ENCODE assay signal across 9 cellular contexts in genomic region chr6:149716181-149716580, GRCh38. TPM values are rescaled to one million over a fixed set of nuclear protein-coding genes. Genes with fewer than 3 reads are reported as not detected.
DNase-seq lines count a peak whose midpoint lies in the region; ATAC-seq, FAIRE-seq and TF ChIP-seq lines count a peak whose summit lies in the region.
"Had no signal": no experiment of that assay in that cellular context is flagged by ENCODE, and none has a peak within 500 bp of the region (broad histone marks: within the 10 kb centered on the region; RNA-seq: fewer than 3 reads in every experiment).

No MANE protein-coding gene starts in this region.

- FAIRE-seq in H1 (lab: Jason Lieb, UNC): no peak

- H3K79me1 ChIP-seq in H1 (ENCODE audit: low read depth, low read length): peaks cover 2% of the 10 kb centered on the region; the same call in 1 of the 2 replicates

- CTCF ChIA-PET in Caco-2 (lab: Charles Lee): no interaction called here
- CTCF ChIA-PET in H1 (lab: Charles Lee; ENCODE audit: partially characterized antibody): no interaction called here

- no peak overlapping the region for H3K18ac ChIP-seq in H1 (ENCODE audit: extremely low read depth, low read length)

- H4K20me1 ChIP-seq in H1 (replicated peaks in 1 of 2; ENCODE audit: control insufficient read depth in 1 of 2, insufficient read depth in 2 of 2, low read length in 2 of 2): peaks cover 0 to 7% of the 10 kb centered on the region in 2 experiments

- peaks cover 7% of the 10 kb centered on the region for H3K4me1 Mint-ChIP-seq in Caco-2 (ENCODE audit: low read depth, unreplicated experiment)
- peaks cover 27% of the 10 kb centered on the region for H3K4me1 Mint-ChIP-seq in osteocyte (ENCODE audit: unreplicated experiment)

- H3K56ac ChIP-seq in H1 (replicated peaks; ENCODE audit: insufficient read length, low read depth, low read length): no peak overlapping the region

- H3K23ac ChIP-seq in H1 (ENCODE audit: insufficient read length): no peak overlapping the region

- H3K4ac ChIP-seq in H1 (replicated peaks; ENCODE audit: insufficient read length, low read depth, low read length): no peak overlapping the region

- H3K27me3 ChIP-seq in Caco-2 (replicated peaks; ENCODE audit: control insufficient read depth, insufficient read depth, low read length) (no peaks in the 10 kb centered on the region), NT2/D1 (ENCODE audit: insufficient read depth, insufficient read length) (no peaks in the 10 kb centered on the region), H1 (replicated peaks in 1 of 4; ENCODE audit: control insufficient read depth in 3 of 4, extremely low read depth in 1 of 4, insufficient read depth in 3 of 4, low read length in 3 of 4) (no peaks in the 10 kb centered on the region)

- TF ChIP-seq EP300 in H1 (IDR thresholded peaks at IDR 0.05; ENCODE audit: borderline replicate concordance in 1 of 2, low read depth in 2 of 2, low read length in 2 of 2): no peak

- no peaks in the 10 kb centered on the region for H3K9me3 ChIP-seq in Caco-2
- no peaks in the 10 kb centered on the region for H3K9me3 ChIP-seq in NT2/D1 (ENCODE audit: insufficient read depth, low read length)
- no peaks in the 10 kb centered on the region for H3K9me3 ChIP-seq in H1 (ENCODE audit: insufficient read depth in 2 of 2, low read depth in 1 of 2, low read length in 1 of 2)

- H3K27ac Mint-ChIP-seq in Caco-2 (ENCODE audit: unreplicated experiment): no peak overlapping the region
- peak overlapping the region; percentile 99 for H3K27ac Mint-ChIP-seq in osteocyte (ENCODE audit: unreplicated experiment)

- H2AFZ ChIP-seq in H1 (ENCODE audit: low read length): no peak overlapping the region

- TF ChIP-seq CTCF in Caco-2 (IDR thresholded peaks at IDR 0.05; ENCODE audit: insufficient read depth in 1 of 2, low read depth in 1 of 2, low read length in 1 of 2, severe bottlenecking in 1 of 2, unreplicated experiment in 1 of 2): no peak
- no peak for TF ChIP-seq CTCF in H1 (IDR thresholded peaks at IDR 0.05; ENCODE audit: control extremely low read depth in 1 of 3, insufficient read depth in 1 of 3, low read depth in 1 of 3, low read length in 3 of 3)
- TF ChIP-seq CTCF in osteocyte (IDR thresholded peaks at IDR 0.05): no peak

- no peak overlapping the region for H2AK5ac ChIP-seq in H1 (ENCODE audit: low read depth, low read length)

- no peak overlapping the region for H2BK15ac ChIP-seq in H1 (ENCODE audit: low read length)

- H4K8ac ChIP-seq in H1 (ENCODE audit: extremely low read depth, insufficient read depth, low read length): no peak overlapping the region

- H3K4me1 ChIP-seq in Caco-2: peaks cover 8% of the 10 kb centered on the region
- H3K4me1 ChIP-seq in NT2/D1 (ENCODE audit: insufficient read depth, insufficient read length): no peaks in the 10 kb centered on the region
- peaks cover 0 to 4% (median 2%) of the 10 kb centered on the region in 4 experiments; a peak in 3 of 7 replicates for H3K4me1 ChIP-seq in H1 (replicated peaks in 1 of 4; ENCODE audit: control insufficient read depth in 3 of 4, insufficient read depth in 4 of 4, low read length in 3 of 4)

- H3K23me2 ChIP-seq in H1 (ENCODE audit: low read depth, low read length): peaks cover 4% of the 10 kb centered on the region; the same call in 1 of the 2 replicates

- DNase-seq in Caco-2 (no peak), NT2/D1 (ENCODE audit: low read depth, low spot score) (no peak), H1 (ENCODE audit: low read depth in 1 of 2, low spot score in 2 of 2) (no peak), osteocyte (ENCODE audit: extremely low spot score, unreplicated experiment) (no peak), NCI-H510A treated with DMSO at 0.1 percent for 48 hours (lab: John Stamatoyannopoulos, UW) (no peak), epidermal melanocyte (ENCODE audit: insufficient read length, low spot score) (no peak)
- no peak for DNase-seq in stimulated activated naive CD4-positive, alpha-beta T cell treated with Interleukin-2 at 50 U/mL for 16 hours (lab: John Stamatoyannopoulos, UW)

- H3K36me3 ChIP-seq in Caco-2 (ENCODE audit: control insufficient read depth, insufficient read depth, low read length): no peaks in the 10 kb centered on the region
- peaks cover 14% of the 10 kb centered on the region for H3K36me3 ChIP-seq in NT2/D1 (ENCODE audit: insufficient read depth, insufficient read length, low read length)
- H3K36me3 ChIP-seq in H1 (ENCODE audit: control insufficient read depth in 2 of 4, insufficient read depth in 4 of 4, low read length in 3 of 4): no peaks in the 10 kb centered on the region

- intact Hi-C loops in Caco-2 (cut with micrococcal nuclease; ENCODE audit: unreplicated experiment): no loop called here

- H2BK20ac ChIP-seq in H1 (ENCODE audit: low read length): no peak overlapping the region

- no peak for ATAC-seq in GM21786 (IDR thresholded peaks at IDR 0.05; ENCODE audit: unreplicated experiment)
- ATAC-seq: left lobe of liver had no signal

- H4K91ac ChIP-seq in H1 (replicated peaks; ENCODE audit: insufficient read length, low read length): no peak overlapping the region

- peak overlapping the region; percentile 90 to 91; a peak in 3 of 4 replicates for H3K4me2 ChIP-seq in H1 (ENCODE audit: insufficient read depth in 1 of 2, low read depth in 2 of 2, low read length in 2 of 2)

- H3K36me3 Mint-ChIP-seq in Caco-2 (ENCODE audit: insufficient read depth, unreplicated experiment): peaks cover 17% of the 10 kb centered on the region
- H3K36me3 Mint-ChIP-seq in osteocyte (ENCODE audit: unreplicated experiment): no peaks in the 10 kb centered on the region

- peak overlapping the region; percentile 94; the same call in 1 of the 2 replicates for H3K4me3 ChIP-seq in Caco-2 (ENCODE audit: low read depth, low read length)
- peak overlapping the region; percentile 82 for H3K4me3 ChIP-seq in NT2/D1 (ENCODE audit: insufficient read length, low read depth)
- peak overlapping the region in 3 of 4 experiments; percentile 1 to 89 (median 83); a peak in 4 of 8 replicates for H3K4me3 ChIP-seq in H1 (ENCODE audit: extremely low read depth in 1 of 4, insufficient read depth in 2 of 4, low read depth in 3 of 4, low read length in 4 of 4)

- no peak for TF ChIP-seq RAD21 in H1 (IDR thresholded peaks at IDR 0.05 in 1 of 2, conservative IDR thresholded peaks at IDR 0.05 in 1 of 2; ENCODE audit: low read depth in 2 of 2, low read length in 2 of 2)

- no TSS peak for BruUV-seq in Caco-2 (replicated peaks; lab: Mats Ljungman, UMichigan)

- H3K27ac ChIP-seq in H1 (ENCODE audit: low read depth, low read length): no peak overlapping the region

- WGBS in H1 (ENCODE audit: extremely low coverage in 1 of 2, insufficient coverage in 1 of 2, insufficient read length in 1 of 2, insufficient replicate concordance in 2 of 2, low coverage in 1 of 2, low lambda C conversion rate in 2 of 2, missing lambda C conversion rate in 1 of 2), 2 experiments: 90% methylated on average over 5 of the region's 5 CpGs; no CpG with 5 or more reads in 1 of the 2 experiments

- peaks cover 7 to 67% of the 10 kb centered on the region in 2 experiments for H3K79me2 ChIP-seq in H1 (ENCODE audit: control insufficient read depth in 1 of 2, insufficient read depth in 2 of 2, low read length in 2 of 2)

- H3K4me3 Mint-ChIP-seq in Caco-2 (ENCODE audit: unreplicated experiment) (peak overlapping the region; percentile 93), osteocyte (ENCODE audit: unreplicated experiment) (peak overlapping the region; percentile 96)

- H2BK5ac ChIP-seq in H1 (ENCODE audit: low read depth, low read length): no peak overlapping the region

- H3K27me3 Mint-ChIP-seq in Caco-2 (ENCODE audit: insufficient read depth, unreplicated experiment): no peaks in the 10 kb centered on the region
- no peaks in the 10 kb centered on the region for H3K27me3 Mint-ChIP-seq in osteocyte (ENCODE audit: unreplicated experiment)

- H2BK12ac ChIP-seq in H1 (ENCODE audit: low read depth, low read length): no peak overlapping the region

- H3K9me3 Mint-ChIP-seq in Caco-2 (ENCODE audit: unreplicated experiment) (no peaks in the 10 kb centered on the region), osteocyte (ENCODE audit: unreplicated experiment) (no peaks in the 10 kb centered on the region)

- no peak overlapping the region for H3K14ac ChIP-seq in H1 (ENCODE audit: insufficient read length)

- H4K5ac ChIP-seq in H1 (ENCODE audit: insufficient read length, low read depth, low read length): no peak overlapping the region

- no peak for TF ChIP-seq POLR2A in H1 (IDR thresholded peaks at IDR 0.05; ENCODE audit: control extremely low read depth in 1 of 2, low read depth in 2 of 2, low read length in 2 of 2)

- H2BK120ac ChIP-seq in H1 (replicated peaks; ENCODE audit: low read depth, low read length): no peak overlapping the region

- H3K9ac ChIP-seq in NT2/D1 (ENCODE audit: insufficient read length, low read depth) (peak overlapping the region; percentile 32), H1 (replicated peaks in 1 of 4; ENCODE audit: extremely low read depth in 1 of 4, low read depth in 3 of 4, low read length in 3 of 4) (no peak overlapping the region)

- POLR2A ChIA-PET in Caco-2 (lab: Charles Lee) (no interaction called here), H1 (lab: Charles Lee; ENCODE audit: partially characterized antibody) (interaction anchor here (2.2 to 2.7 kb wide), 2 partner anchors 21 to 30 kb away, joined by 6 to 18 read pairs; partner anchors contain the start of gene NUP43)

RNA-seq across cellular contexts. Expression of gene LATS1, which starts 1.7 kb away (rescaled TPM):
- total RNA-seq in Caco-2 (2022) (28.7 and 31.3 TPM in 2 replicates), osteocyte (33.8 and 33.9 TPM in 2 replicates)
- total RNA-seq in H1 (2021; fragmentation: NEBNext Ultra II Directional; extraction: Animal tissue kit (Norgen Biotek cat#: 25700)): 20.3 and 21.7 TPM in 2 replicates
- polyA plus RNA-seq in H1 (2011; rRNA removed): 5.9 and 8.9 TPM in 2 replicates
- 6.2 TPM for polyA plus RNA-seq in H1 (2011; cell fraction: cytosol; rRNA removed)
- 10.2 TPM for polyA plus RNA-seq in H1 (2011; cell fraction: nucleus; rRNA removed)
- 6.7 to 9.4 TPM (median 8.9 TPM) in 4 replicates for polyA plus RNA-seq in H1 (2012, experiment 1 of 2)
- polyA plus RNA-seq in H1 (2012, experiment 2 of 2): 0.73 TPM
- polyA plus RNA-seq in H1 (2013, experiment 1 of 2): 9.2 TPM
- 8.6 TPM for polyA plus RNA-seq in H1 (2013, experiment 2 of 2)
- 25.7 and 31.0 TPM in 2 replicates for polyA minus RNA-seq in H1 (2011; rRNA and poly(A)+ RNA removed)
- polyA minus RNA-seq in H1 (2011; cell fraction: cytosol; rRNA and poly(A)+ RNA removed): 14.0 TPM
- 46.0 TPM for polyA minus RNA-seq in H1 (2011; cell fraction: nucleus; rRNA and poly(A)+ RNA removed)

RNA-seq across cellular contexts. Expression of gene NUP43, which starts 30.1 kb away (rescaled TPM):
- 64.2 and 65.2 TPM in 2 replicates for total RNA-seq in Caco-2 (2022)
- 76.9 and 83.4 TPM in 2 replicates for total RNA-seq in H1 (2021; fragmentation: NEBNext Ultra II Directional; extraction: Animal tissue kit (Norgen Biotek cat#: 25700))
- polyA plus RNA-seq in H1 (2011; rRNA removed): 19.6 and 25.2 TPM in 2 replicates
- polyA plus RNA-seq in H1 (2011; cell fraction: cytosol; rRNA removed): 36.1 TPM
- 25.6 TPM for polyA plus RNA-seq in H1 (2011; cell fraction: nucleus; rRNA removed)
- polyA plus RNA-seq in H1 (2012, experiment 1 of 2): 36.9 to 67.2 TPM (median 44.6 TPM) in 4 replicates
- 7.4 TPM for polyA plus RNA-seq in H1 (2012, experiment 2 of 2)
- polyA plus RNA-seq in H1 (2013, experiment 1 of 2): 27.6 TPM
- polyA plus RNA-seq in H1 (2013, experiment 2 of 2): 27.2 TPM
- 233 and 272 TPM in 2 replicates for polyA minus RNA-seq in H1 (2011; rRNA and poly(A)+ RNA removed)
- 76.9 TPM for polyA minus RNA-seq in H1 (2011; cell fraction: cytosol; rRNA and poly(A)+ RNA removed)
- 35.2 TPM for polyA minus RNA-seq in H1 (2011; cell fraction: nucleus; rRNA and poly(A)+ RNA removed)
- 36.8 and 40.0 TPM in 2 replicates for total RNA-seq in osteocyte

RNA-seq across cellular contexts. Expression of gene PCMT1, which starts 33.4 kb away (rescaled TPM):
- total RNA-seq in Caco-2 (2022): 118 and 119 TPM in 2 replicates
- total RNA-seq in H1 (2021; fragmentation: NEBNext Ultra II Directional; extraction: Animal tissue kit (Norgen Biotek cat#: 25700)): 91.3 and 91.4 TPM in 2 replicates
- 76.2 and 84.3 TPM in 2 replicates for polyA plus RNA-seq in H1 (2011; rRNA removed)
- 128 TPM for polyA plus RNA-seq in H1 (2011; cell fraction: cytosol; rRNA removed)
- 51.5 TPM for polyA plus RNA-seq in H1 (2011; cell fraction: nucleus; rRNA removed)
- 72.9 to 102 TPM (median 80.2 TPM) in 4 replicates for polyA plus RNA-seq in H1 (2012, experiment 1 of 2)
- polyA plus RNA-seq in H1 (2012, experiment 2 of 2): 18.3 TPM
- 78.2 TPM for polyA plus RNA-seq in H1 (2013, experiment 1 of 2)
- polyA plus RNA-seq in H1 (2013, experiment 2 of 2): 99.7 TPM
- polyA minus RNA-seq in H1 (2011; rRNA and poly(A)+ RNA removed): 51.8 and 64.9 TPM in 2 replicates
- polyA minus RNA-seq in H1 (2011; cell fraction: cytosol; rRNA and poly(A)+ RNA removed): 31.6 TPM
- 20.4 TPM for polyA minus RNA-seq in H1 (2011; cell fraction: nucleus; rRNA and poly(A)+ RNA removed)
- total RNA-seq in osteocyte: 75.8 and 76.2 TPM in 2 replicates
